8 cellular contexts compared by ENCODE assay signal in the genomic region with DNA sequence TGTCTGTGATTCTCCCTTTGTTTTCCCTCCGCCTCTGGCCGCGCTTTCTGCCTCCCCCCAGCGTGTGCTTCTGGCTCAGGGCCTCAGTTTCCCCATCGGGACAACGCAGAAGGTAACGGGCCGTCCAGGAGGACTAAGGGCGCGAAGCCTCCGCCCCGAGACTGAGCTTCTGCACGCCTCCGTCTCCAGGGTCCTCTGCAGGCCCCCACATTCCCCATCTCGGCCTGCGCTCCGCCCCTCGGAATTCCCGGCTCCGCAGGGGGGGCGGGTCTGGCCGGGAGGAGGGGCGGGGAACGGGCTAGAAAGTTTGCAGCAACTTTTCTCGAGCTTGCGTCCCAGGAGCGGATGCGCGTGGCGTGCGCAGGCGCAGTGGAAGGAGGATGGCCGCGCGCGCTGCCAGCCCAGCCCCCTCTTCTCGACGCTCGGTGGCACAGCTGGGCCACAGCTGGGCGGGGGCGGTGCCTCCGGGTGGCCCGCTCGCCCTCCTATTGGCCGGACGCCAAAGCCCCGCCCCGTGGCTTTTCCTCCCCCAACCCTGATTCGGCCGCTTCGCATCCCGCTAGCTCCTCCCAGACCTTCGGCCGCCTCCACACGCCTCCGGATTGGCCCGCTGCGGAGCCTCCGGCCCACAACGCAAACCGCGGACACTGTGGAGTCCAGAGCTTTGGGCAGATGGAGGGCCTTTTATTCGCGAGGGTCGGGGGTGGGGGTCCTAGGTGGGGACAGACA. TPM values are rescaled to one million over a fixed set of nuclear protein-coding genes. Genes with fewer than 3 reads are reported as not detected.
DNase-seq lines count a peak whose midpoint lies in the region; ATAC-seq and TF ChIP-seq lines count a peak whose summit lies in the region.

A gene (minus strand): TSS at position 199 of the 729 bp plus-strand sequence. CDS start 408 bp downstream, outside the sequence.

- no peak for TF ChIP-seq CTCF in left lung (IDR thresholded peaks at IDR 0.05)

- H3K27ac Mint-ChIP-seq in activated CD4-positive, alpha-beta T cell treated with anti-CD3 and anti-CD28 coated beads, Interleukin-2, amount 10 ng/mL, durations not matched to agents 7 days and 5 days = peak within 1 kb of the TSS; percentile 84

- ATAC-seq in HG03432 (IDR thresholded peaks at IDR 0.05; ENCODE audit: unreplicated experiment) = peak; percentile 64
- peak; percentile 62 for ATAC-seq in left lung

- DNase-seq in Ammon's horn (ENCODE audit: low spot score) (peak; percentile 95), NCI-H510A treated with DMSO at 0.1 percent for 48 hours (lab: John Stamatoyannopoulos, UW) (peak; percentile 98), dedifferentiated amniotic fluid mesenchymal stem cell (ENCODE audit: extremely low spot score) (peak; percentile 96), left lung (peak; percentile 97 to 98)
- peak; percentile 95 for DNase-seq in activated CD4-positive, alpha-beta T cell treated with anti-CD3 and anti-CD28 coated beads, Interleukin-2, amount 10 ng/mL, durations not matched to agents 7 days and 5 days
- peak; percentile 87 for DNase-seq in stimulated activated CD4-positive, alpha-beta T cell treated with anti-CD3 and anti-CD28 coated beads, Interleukin-2, amount 100 ng/mL, for 4 hours (ENCODE audit: low read depth)

- TF ChIP-seq POLR2A in GM19193 (IDR thresholded peaks at IDR 0.05; ENCODE audit: extremely low read depth, insufficient read depth, insufficient read length) = peak; percentile 63

- peaks cover 16% of the 10 kb centered on the region for H3K27me3 Mint-ChIP-seq in activated CD4-positive, alpha-beta T cell treated with anti-CD3 and anti-CD28 coated beads, Interleukin-2, amount 10 ng/mL, durations not matched to agents 7 days and 5 days

- CTCF ChIA-PET in activated CD4-positive, alpha-beta T cell treated with anti-CD3 and anti-CD28 coated beads, Interleukin-2, amount 10 ng/mL, durations not matched to agents 7 days and 5 days (lab: Charles Lee) = interaction anchor here (0.6 to 3.2 kb wide), 40 partner anchors 8 to 911 kb away, joined by 3 to 45 read pairs (median 5); a partner anchor contains a TSS

- peaks cover 16 to 54% of the 10 kb centered on the region in 2 donors for H3K4me1 ChIP-seq in left lung

- H3K9me3 Mint-ChIP-seq in activated CD4-positive, alpha-beta T cell treated with anti-CD3 and anti-CD28 coated beads, Interleukin-2, amount 10 ng/mL, durations not matched to agents 7 days and 5 days = no peaks in the 10 kb centered on the region

- H3K9me3 ChIP-seq in left lung = no peaks in the 10 kb centered on the region

- peak within 1 kb of the TSS; percentile 82 to 95 for H3K27ac ChIP-seq in left lung

- peaks cover 0 to 100% of the 10 kb centered on the region in 2 donors for H3K27me3 ChIP-seq in left lung

- H3K36me3 ChIP-seq in left lung = peaks cover 0 to 7% of the 10 kb centered on the region in 2 donors

- peak within 1 kb of the TSS; percentile 75 for H3K4me3 Mint-ChIP-seq in activated CD4-positive, alpha-beta T cell treated with anti-CD3 and anti-CD28 coated beads, Interleukin-2, amount 10 ng/mL, durations not matched to agents 7 days and 5 days

- H3K4me3 ChIP-seq in left lung = peak within 1 kb of the TSS; percentile 64 to 68

- peaks cover 21% of the 10 kb centered on the region for H3K4me1 Mint-ChIP-seq in activated CD4-positive, alpha-beta T cell treated with anti-CD3 and anti-CD28 coated beads, Interleukin-2, amount 10 ng/mL, durations not matched to agents 7 days and 5 days

- intact Hi-C loops in left lung (cut with DNase I) = no loop called here

- no peaks in the 10 kb centered on the region for H3K36me3 Mint-ChIP-seq in activated CD4-positive, alpha-beta T cell treated with anti-CD3 and anti-CD28 coated beads, Interleukin-2, amount 10 ng/mL, durations not matched to agents 7 days and 5 days (ENCODE audit: low read depth)

- POLR2A ChIA-PET in activated CD4-positive, alpha-beta T cell treated with anti-CD3 and anti-CD28 coated beads, Interleukin-2, amount 10 ng/mL, durations not matched to agents 7 days and 5 days (lab: Charles Lee) = interaction anchor here (0.6 to 1.3 kb wide), 7 partner anchors 11 to 101 kb away, joined by 3 to 7 read pairs (median 4); a partner anchor contains a TSS

RNA-seq across cellular contexts. Expression of the gene that starts here (rescaled TPM):
- under 1 TPM; 0.64 to 0.85 TPM for total RNA-seq in activated CD4-positive, alpha-beta T cell treated with anti-CD3 and anti-CD28 coated beads, Interleukin-2, amount 10 ng/mL, durations not matched to agents 7 days and 5 days
- total RNA-seq in left lung = 10 to 100 TPM; 14.0 to 21.7 TPM

Comparison
In these comparisons a context has a peak if more than half of its experiments do, and no peak if none do; other contexts are left out.
1. Peak in every context shown above with its lines: DNase-seq, ATAC-seq, H3K4me3 ChIP-seq and H3K27ac ChIP-seq.
2. RNA of the gene that starts here (total RNA-seq): 14.0 to 21.7 TPM in left lung; 0.64 to 0.85 TPM in activated CD4-positive, alpha-beta T cell treated with anti-CD3 and anti-CD28 coated beads, Interleukin-2, amount 10 ng/mL, durations not matched to agents 7 days and 5 days; every median in the first group is over 4 times any median in the second.
3. Peak in DNase-seq in activated CD4-positive, alpha-beta T cell treated with anti-CD3 and anti-CD28 coated beads, Interleukin-2, amount 10 ng/mL, durations not matched to agents 7 days and 5 days; RNA of the gene not detected or under 1 TPM.